8 cellular contexts compared by ENCODE assay signal in the genomic region with DNA sequence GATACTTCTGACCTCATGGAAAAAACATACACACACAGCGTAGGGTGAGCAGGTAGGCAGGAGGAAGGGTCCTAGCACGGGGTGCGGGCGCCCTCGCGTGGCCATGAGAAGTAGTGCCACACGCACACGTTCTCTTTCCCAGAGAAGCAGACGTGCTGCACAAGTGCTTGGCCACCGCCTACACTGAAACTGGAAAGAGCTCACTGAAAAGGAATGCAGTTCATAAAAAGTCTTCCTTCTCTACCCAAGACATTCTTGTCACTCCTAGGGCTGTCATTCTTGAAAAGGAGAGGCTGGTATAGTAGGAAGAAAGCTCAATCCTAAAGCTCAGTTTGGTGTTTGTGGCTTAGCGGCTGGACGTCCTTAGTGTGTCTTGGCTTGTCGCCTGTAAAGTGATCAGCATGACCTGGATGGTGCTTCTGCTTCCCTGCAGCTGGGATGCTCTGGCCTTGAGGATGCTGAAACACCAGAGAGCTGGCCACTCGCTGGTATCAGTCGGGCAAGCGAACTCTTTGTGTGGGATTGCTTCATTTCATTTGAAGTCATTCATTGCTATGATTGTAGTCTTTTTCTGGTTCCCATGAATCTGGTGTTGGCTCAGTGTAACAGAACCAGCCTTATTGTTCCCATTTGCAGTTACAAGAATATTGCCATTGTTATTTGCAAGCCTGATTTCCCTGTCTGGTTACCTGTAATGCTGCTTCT.
DNase-seq lines count a peak whose midpoint lies in the region; ATAC-seq and TF ChIP-seq lines count a peak whose summit lies in the region.

No MANE protein-coding gene starts in this region.

- TF ChIP-seq CTCF in AG10803 (conservative IDR thresholded peaks at IDR 0.05; ENCODE audit: low read length), result peak; percentile 99
- peak; percentile 97 for TF ChIP-seq CTCF in GM12875 (IDR thresholded peaks at IDR 0.05; ENCODE audit: borderline replicate concordance, insufficient read depth, low read depth, low read length)

- H3K9me3 Mint-ChIP-seq in activated CD4-positive, alpha-beta memory T cell treated with anti-CD3 and anti-CD28 coated beads for 36 hours, result no peaks in the 10 kb centered on the region

- no peak overlapping the region for H3K4me3 Mint-ChIP-seq in activated CD4-positive, alpha-beta memory T cell treated with anti-CD3 and anti-CD28 coated beads for 36 hours

- DNase-seq in AG10803 (ENCODE audit: low read depth), result peak; percentile 88
- DNase-seq in NCI-H1092 (lab: John Stamatoyannopoulos, UW), result peak; percentile 29
- peak; percentile 65 for DNase-seq in activated CD4-positive, alpha-beta memory T cell treated with anti-CD3 and anti-CD28 coated beads for 36 hours
- peak; percentile 79 for DNase-seq in fibroblast of peridontal ligament (ENCODE audit: extremely low read depth)
- peak; percentile 68 for DNase-seq in non-pigmented ciliary epithelial cell (ENCODE audit: low read depth)
- DNase-seq in activated gamma-delta T cell treated with Interleukin-2 at 50 U/mL for 16 hours, result no peak

- H3K4me3 ChIP-seq in AG10803 (ENCODE audit: low read length) (no peak overlapping the region), GM12875 (ENCODE audit: low read depth, low read length) (no peak overlapping the region)

- H3K27me3 Mint-ChIP-seq in activated CD4-positive, alpha-beta memory T cell treated with anti-CD3 and anti-CD28 coated beads for 36 hours, result no peaks in the 10 kb centered on the region

- POLR2A ChIA-PET in activated CD4-positive, alpha-beta memory T cell treated with anti-CD3 and anti-CD28 coated beads for 36 hours (lab: Charles Lee), result no interaction called here

- H3K4me1 Mint-ChIP-seq in activated CD4-positive, alpha-beta memory T cell treated with anti-CD3 and anti-CD28 coated beads for 36 hours (ENCODE audit: low read depth), result no peaks in the 10 kb centered on the region

- CTCF ChIA-PET in activated CD4-positive, alpha-beta memory T cell treated with anti-CD3 and anti-CD28 coated beads for 36 hours (lab: Charles Lee), result interaction anchor here (0.7 to 2.1 kb wide), 21 partner anchors 9 to 758 kb away, joined by 3 to 16 read pairs (median 4); no protein-coding TSS in a partner anchor

- no peak overlapping the region for H3K27ac Mint-ChIP-seq in activated CD4-positive, alpha-beta memory T cell treated with anti-CD3 and anti-CD28 coated beads for 36 hours

- intact Hi-C loops in activated CD4-positive, alpha-beta memory T cell treated with anti-CD3 and anti-CD28 coated beads for 36 hours (cut with micrococcal nuclease), result loop anchor here (2.0 kb wide), 1 partner anchor 427 kb away; no protein-coding TSS in a partner anchor

- H3K36me3 Mint-ChIP-seq in activated CD4-positive, alpha-beta memory T cell treated with anti-CD3 and anti-CD28 coated beads for 36 hours, result no peaks in the 10 kb centered on the region

- peak; percentile 83 for ATAC-seq in HG02678 (IDR thresholded peaks at IDR 0.05; ENCODE audit: unreplicated experiment)
